1 cellular context compared by ENCODE assay signal in the genomic region with DNA sequence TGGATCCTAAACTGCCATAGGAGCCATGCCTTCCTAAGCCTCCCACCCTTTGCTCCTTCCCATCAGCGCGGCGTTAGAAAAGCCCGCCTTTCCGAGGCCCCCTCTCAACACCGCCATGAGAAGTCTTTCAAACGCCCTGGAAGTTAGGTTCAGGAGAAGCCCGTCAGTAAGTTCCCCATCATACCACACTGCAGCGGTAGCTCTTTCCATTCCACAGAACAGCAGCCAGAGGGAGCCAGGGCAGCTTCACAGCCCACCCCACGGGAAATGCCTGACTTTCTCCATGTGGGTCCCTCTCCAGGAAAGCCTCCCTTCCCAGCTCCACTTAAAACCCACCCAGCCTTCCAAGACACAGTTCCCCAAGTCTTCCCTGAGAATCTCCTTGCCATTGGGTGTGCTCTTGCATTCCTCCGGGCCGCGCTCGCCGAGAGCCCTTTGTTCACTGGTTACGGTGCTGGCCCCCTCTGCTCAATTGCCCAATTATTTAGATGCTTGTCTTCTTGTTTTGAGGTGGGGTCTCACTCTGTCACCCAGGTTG.
TF ChIP-seq lines count a peak whose summit lies in the region.

No MANE protein-coding gene starts in this region.

TF ChIP-seq in endothelial cell of umbilical vein, 7 proteins besides CTCF, POLR2A, EP300 and RAD21:
- TF ChIP-seq FOS (IDR thresholded peaks at IDR 0.05; ENCODE audit: borderline replicate concordance, insufficient read depth, low read length), result no peak
TF ChIP-seq in endothelial cell of umbilical vein: peak in this region for 0.
